8 cellular contexts compared by ENCODE assay signal in the genomic region with DNA sequence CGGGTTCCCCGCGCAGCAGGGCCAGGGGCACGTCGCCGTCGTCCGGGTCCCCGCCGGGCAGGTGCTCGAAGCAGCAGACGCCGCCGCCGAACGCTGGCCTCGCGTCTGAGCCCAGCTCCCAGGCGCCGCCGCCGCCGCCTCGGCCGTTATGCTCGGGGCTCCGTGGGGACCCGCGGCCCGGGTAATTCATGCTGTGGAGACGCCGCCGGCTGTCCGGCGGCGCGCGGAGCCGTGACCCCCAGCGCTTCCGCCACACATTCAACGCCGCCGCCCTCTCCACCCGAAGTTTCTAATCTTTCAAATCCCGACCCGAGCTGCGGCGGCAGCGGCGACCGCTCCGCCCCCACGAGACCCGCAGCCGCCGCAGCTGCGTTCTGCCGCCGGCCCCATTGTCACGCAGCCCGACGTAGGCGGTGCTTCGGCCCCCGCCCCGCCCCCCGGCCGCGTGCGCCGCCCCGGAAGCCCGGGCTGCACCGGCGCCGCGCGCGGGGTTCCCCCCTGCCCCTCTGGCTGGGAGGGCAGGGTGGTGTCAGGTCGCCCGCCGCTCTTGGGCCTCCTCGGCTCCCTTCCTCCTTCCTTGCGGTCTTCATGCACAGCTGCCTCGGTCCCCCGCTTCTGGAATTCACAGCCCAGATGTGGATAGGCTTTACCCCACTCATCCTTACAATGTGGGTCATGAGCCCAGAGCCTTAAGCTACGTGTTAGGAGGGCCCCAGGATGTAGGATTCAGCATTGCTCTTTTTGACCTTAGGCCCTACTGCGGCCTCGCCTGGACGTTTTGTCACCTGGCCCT. TPM values are rescaled to one million over a fixed set of nuclear protein-coding genes. Genes with fewer than 3 reads are reported as not detected.
A peak's percentile ranks its signal among the peaks of the same experiment; 100 is the strongest.
DNase-seq lines count a peak whose midpoint lies in the region; ATAC-seq and TF ChIP-seq lines count a peak whose summit lies in the region.

Gene DDHD1 (minus strand): TSS at position 415 of the 793 bp plus-strand sequence. CDS start 225 bp downstream, at position 190.

- H3K4me1 ChIP-seq in A673 (ENCODE audit: insufficient read depth, low read length, poor library complexity, severe bottlenecking), result peaks cover 18% of the 10 kb centered on the region

- peak within 1 kb of the TSS; percentile 83 for H3K27ac ChIP-seq in A673 (ENCODE audit: low read depth, low read length, poor library complexity, severe bottlenecking)
- peak within 1 kb of the TSS; percentile 82 for H3K27ac ChIP-seq in caudate nucleus (ENCODE audit: low read depth, low read length)

- no peak for TF ChIP-seq CTCF in A673 (conservative IDR thresholded peaks at IDR 0.05; ENCODE audit: low read depth, low read length)

- peak; percentile 89 for TF ChIP-seq POLR2A in GM18526 (IDR thresholded peaks at IDR 0.05; ENCODE audit: extremely low read depth, insufficient read length)

- no TSS peak for BruUV-seq in A673 (replicated peaks; lab: Mats Ljungman, UMichigan)

- CTCF ChIA-PET in A673 (lab: Charles Lee), result no interaction called here

- H3K9me3 ChIP-seq in A673 (ENCODE audit: low read depth, low read length, poor library complexity, severe bottlenecking), result no peaks in the 10 kb centered on the region

- intact Hi-C loops in A673 (cut with micrococcal nuclease; ENCODE audit: unreplicated experiment), result no loop called here

- H3K27me3 ChIP-seq in A673 (replicated peaks; ENCODE audit: insufficient read depth, low read depth, low read length, poor library complexity), result no peaks in the 10 kb centered on the region

- ATAC-seq in HG03066 (IDR thresholded peaks at IDR 0.05; ENCODE audit: low read depth, unreplicated experiment), result peak; percentile 55

- no peaks in the 10 kb centered on the region for H3K36me3 ChIP-seq in A673 (ENCODE audit: insufficient read depth, low read length, poor library complexity, severe bottlenecking)

- DNase-seq in A673 (ENCODE audit: low spot score) (peak; percentile 87), NCI-H2196 treated with DMSO at 0.1 percent for 48 hours (lab: John Stamatoyannopoulos, UW; ENCODE audit: unreplicated experiment) (peak; percentile 56), caudate nucleus (lab: John Stamatoyannopoulos, UW) (peak in 59 of 61 donors; percentile 9 to 83 (median 61)), islet precursor cell (peak; percentile 80)
- DNase-seq in activated CD4-positive, CD25-positive, alpha-beta regulatory T cell (lab: John Stamatoyannopoulos, UW), result peak; percentile 58 to 80 (median 70)
- peak; percentile 79 to 83 for DNase-seq in stimulated activated CD4-positive, alpha-beta T cell treated with anti-CD3 and anti-CD28 coated beads, Interleukin-15, amount 100 ng/mL, for 1 hour (ENCODE audit: low read depth in 1 of 2, low spot score in 1 of 2)

- H3K4me3 ChIP-seq in A673 (ENCODE audit: low read depth, low read length, poor library complexity, severe bottlenecking), result peak within 1 kb of the TSS; percentile 97

- POLR2A ChIA-PET in A673 (lab: Charles Lee; ENCODE audit: low non-redundant PET), result no interaction called here

RNA-seq across cellular contexts. Expression of gene DDHD1, which starts in this region (rescaled TPM):
- 17.8 and 21.9 TPM in 2 replicates for total RNA-seq in A673 (2021)

Comparison
In these comparisons a context has a peak if more than half of its experiments do, and no peak if none do; other contexts are left out.
1. Peak in every context shown above with its lines: DNase-seq, ATAC-seq, H3K4me3 ChIP-seq and H3K27ac ChIP-seq.